ENCODE assay signal across 8 cellular contexts in the genomic region with DNA sequence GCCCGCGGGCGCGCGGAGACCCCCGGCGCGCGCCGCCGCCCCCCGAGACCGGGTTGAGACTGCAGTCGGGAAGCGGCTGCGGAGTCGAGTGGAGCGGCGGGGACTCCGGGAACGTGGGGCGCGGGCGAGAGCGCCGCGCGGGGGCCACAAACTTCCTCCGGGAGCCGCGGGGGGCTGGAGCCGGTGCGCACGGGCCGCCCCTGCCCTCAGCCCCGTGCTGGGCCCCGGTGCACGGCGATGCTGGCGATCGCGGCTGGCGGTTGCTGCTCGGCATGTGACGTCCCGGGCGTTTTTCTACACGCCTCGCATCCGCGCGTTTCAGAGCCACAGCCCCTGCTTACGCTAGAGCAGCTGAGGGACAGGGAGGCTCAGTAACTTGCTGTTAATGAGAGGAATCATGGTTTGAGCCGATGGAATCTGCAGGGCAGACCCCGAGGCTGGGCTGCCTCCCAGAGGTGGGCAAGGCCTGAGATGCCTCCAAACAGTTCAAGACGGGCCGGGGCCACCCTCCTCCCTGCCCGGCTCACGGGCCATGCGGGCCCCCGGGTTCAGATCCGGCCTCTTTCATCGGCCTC. TPM values are rescaled to one million over a fixed set of nuclear protein-coding genes. Genes with fewer than 3 reads are reported as not detected.
DNase-seq lines count a peak whose midpoint lies in the region; ATAC-seq and TF ChIP-seq lines count a peak whose summit lies in the region.

No MANE protein-coding gene starts in this region.

- peaks cover 8% of the 10 kb centered on the region for H3K36me3 ChIP-seq in BLaER1
- no peaks in the 10 kb centered on the region for H3K36me3 ChIP-seq in esophagus (ENCODE audit: control insufficient read depth in 2 of 2, insufficient read depth in 2 of 2, low read length in 1 of 2)
- no peaks in the 10 kb centered on the region for H3K36me3 ChIP-seq in upper lobe of left lung

- intact Hi-C loops in activated CD8-positive, alpha-beta T cell treated with anti-CD3 and anti-CD28 coated beads for 36 hours (cut with micrococcal nuclease), result no loop called here

- peak overlapping the region in 2 of 3 donors; percentile 73 to 78 for H3K27ac Mint-ChIP-seq in IgD-negative memory B cell
- peak overlapping the region; percentile 75 for H3K27ac Mint-ChIP-seq in activated CD8-positive, alpha-beta T cell treated with anti-CD3 and anti-CD28 coated beads for 36 hours
- H3K27ac Mint-ChIP-seq in natural killer cell treated with Interleukin-12 subunit alpha and Interleukin-12 subunit beta and Interleukin-15 and Interleukin-18, amount 100 ng/mL, for 72 hours, result peak overlapping the region in 1 of 2 donors; percentile 41

- H3K27me3 Mint-ChIP-seq in IgD-negative memory B cell, result no peaks in the 10 kb centered on the region
- no peaks in the 10 kb centered on the region for H3K27me3 Mint-ChIP-seq in activated CD8-positive, alpha-beta T cell treated with anti-CD3 and anti-CD28 coated beads for 36 hours
- no peaks in the 10 kb centered on the region for H3K27me3 Mint-ChIP-seq in natural killer cell treated with Interleukin-12 subunit alpha and Interleukin-12 subunit beta and Interleukin-15 and Interleukin-18, amount 100 ng/mL, for 72 hours

- peak; percentile 4 for ATAC-seq in GM21360 (IDR thresholded peaks at IDR 0.05; ENCODE audit: unreplicated experiment)
- peak; percentile 10 for ATAC-seq in activated CD8-positive, alpha-beta T cell treated with anti-CD3 and anti-CD28 coated beads for 36 hours
- peak in 1 of 2 donors; percentile 35 for ATAC-seq in natural killer cell treated with Interleukin-12 subunit alpha and Interleukin-12 subunit beta and Interleukin-15 and Interleukin-18, amount 100 ng/mL, for 72 hours
- peak in 1 of 2 donors; percentile 0 for ATAC-seq in upper lobe of left lung (ENCODE audit: low FRiP score in 2 of 2)

- H3K9me3 ChIP-seq in BLaER1, result no peaks in the 10 kb centered on the region
- H3K9me3 ChIP-seq in esophagus (ENCODE audit: control insufficient read depth in 2 of 2, insufficient read depth in 1 of 2, low read depth in 1 of 2, low read length in 1 of 2), result no peaks in the 10 kb centered on the region
- no peaks in the 10 kb centered on the region for H3K9me3 ChIP-seq in upper lobe of left lung

- H3K9me3 Mint-ChIP-seq in IgD-negative memory B cell, result no peaks in the 10 kb centered on the region
- no peaks in the 10 kb centered on the region for H3K9me3 Mint-ChIP-seq in activated CD8-positive, alpha-beta T cell treated with anti-CD3 and anti-CD28 coated beads for 36 hours
- H3K9me3 Mint-ChIP-seq in natural killer cell treated with Interleukin-12 subunit alpha and Interleukin-12 subunit beta and Interleukin-15 and Interleukin-18, amount 100 ng/mL, for 72 hours, result no peaks in the 10 kb centered on the region

- DNase-seq in activated CD8-positive, alpha-beta T cell treated with anti-CD3 and anti-CD28 coated beads for 36 hours, result peak; percentile 60
- DNase-seq in natural killer cell treated with Interleukin-12 subunit alpha and Interleukin-12 subunit beta and Interleukin-15 and Interleukin-18, amount 100 ng/mL, for 72 hours (ENCODE audit: low spot score), result peak; percentile 62
- DNase-seq in upper lobe of left lung, result peak in 1 of 2 donors; percentile 90
- DNase-seq in NCI-H1694 (lab: John Stamatoyannopoulos, UW), result no peak

- 0 to 1% methylated on average over 50 to 63 of the region's 63 CpGs for WGBS in esophagus, 2 donors
- WGBS in upper lobe of left lung, 2 donors, result 1 to 2% methylated on average over 9 to 12 of the region's 63 CpGs

- CTCF ChIA-PET in activated CD8-positive, alpha-beta T cell treated with anti-CD3 and anti-CD28 coated beads for 36 hours (lab: Charles Lee), result interaction anchor here (0.8 to 1.4 kb wide), 5 partner anchors 10 to 279 kb away, joined by 3 to 6 read pairs (median 4); no protein-coding TSS in a partner anchor

- no peaks in the 10 kb centered on the region for H3K36me3 Mint-ChIP-seq in IgD-negative memory B cell
- H3K36me3 Mint-ChIP-seq in activated CD8-positive, alpha-beta T cell treated with anti-CD3 and anti-CD28 coated beads for 36 hours (ENCODE audit: low read depth), result peaks cover 10% of the 10 kb centered on the region
- H3K36me3 Mint-ChIP-seq in natural killer cell treated with Interleukin-12 subunit alpha and Interleukin-12 subunit beta and Interleukin-15 and Interleukin-18, amount 100 ng/mL, for 72 hours, result no peaks in the 10 kb centered on the region

- peak overlapping the region; percentile 89 to 95 (median 93) for H3K4me3 Mint-ChIP-seq in IgD-negative memory B cell
- H3K4me3 Mint-ChIP-seq in activated CD8-positive, alpha-beta T cell treated with anti-CD3 and anti-CD28 coated beads for 36 hours, result peak overlapping the region; percentile 84
- H3K4me3 Mint-ChIP-seq in natural killer cell treated with Interleukin-12 subunit alpha and Interleukin-12 subunit beta and Interleukin-15 and Interleukin-18, amount 100 ng/mL, for 72 hours, result peak overlapping the region; percentile 88

- no peak for TF ChIP-seq POLR2A in upper lobe of left lung (IDR thresholded peaks at IDR 0.05)

- peaks cover 20 to 28% (median 22%) of the 10 kb centered on the region in 3 donors for H3K4me1 Mint-ChIP-seq in IgD-negative memory B cell
- peaks cover 33% of the 10 kb centered on the region for H3K4me1 Mint-ChIP-seq in activated CD8-positive, alpha-beta T cell treated with anti-CD3 and anti-CD28 coated beads for 36 hours (ENCODE audit: low read depth)
- peaks cover 17 to 19% of the 10 kb centered on the region in 2 donors for H3K4me1 Mint-ChIP-seq in natural killer cell treated with Interleukin-12 subunit alpha and Interleukin-12 subunit beta and Interleukin-15 and Interleukin-18, amount 100 ng/mL, for 72 hours (ENCODE audit: low read depth in 2 of 2)

- no peak for TF ChIP-seq CTCF in activated CD8-positive, alpha-beta T cell treated with anti-CD3 and anti-CD28 coated beads for 36 hours (IDR thresholded peaks at IDR 0.05)
- no peak for TF ChIP-seq CTCF in upper lobe of left lung (IDR thresholded peaks at IDR 0.05)

- H4K20me1 ChIP-seq in BLaER1, result peaks cover 52% of the 10 kb centered on the region

- H3K4me1 ChIP-seq in BLaER1, result peaks cover 54% of the 10 kb centered on the region
- peaks cover 9 to 29% of the 10 kb centered on the region in 2 donors for H3K4me1 ChIP-seq in esophagus (ENCODE audit: control insufficient read depth in 2 of 2, insufficient read depth in 2 of 2, low read length in 1 of 2)
- peaks cover 22 to 50% (median 28%) of the 10 kb centered on the region in 4 donors for H3K4me1 ChIP-seq in upper lobe of left lung

- POLR2A ChIA-PET in activated CD8-positive, alpha-beta T cell treated with anti-CD3 and anti-CD28 coated beads for 36 hours (lab: Charles Lee), result interaction anchor here (0.7 to 2.1 kb wide), 3 partner anchors 8 to 49 kb away, joined by 3 to 8 read pairs (median 5); no protein-coding TSS in a partner anchor

- H3K27ac ChIP-seq in BLaER1 (peak overlapping the region; percentile 95), esophagus (ENCODE audit: low read depth in 2 of 2, low read length in 1 of 2) (peak overlapping the region; percentile 37 to 64), upper lobe of left lung (peak overlapping the region; percentile 21 to 76 (median 48))

- peak overlapping the region; percentile 87 for H3K9ac ChIP-seq in BLaER1

- peak overlapping the region; percentile 99 for H3K4me2 ChIP-seq in BLaER1

- H3K27me3 ChIP-seq in BLaER1 (no peaks in the 10 kb centered on the region), esophagus (ENCODE audit: control insufficient read depth in 1 of 2, insufficient read depth in 2 of 2, low read length in 2 of 2) (no peaks in the 10 kb centered on the region), upper lobe of left lung (no peaks in the 10 kb centered on the region)

- TF ChIP-seq EP300 in upper lobe of left lung (IDR thresholded peaks at IDR 0.05), result no peak

- H3K4me3 ChIP-seq in BLaER1 (peak overlapping the region; percentile 96), esophagus (ENCODE audit: low read depth in 1 of 2, low read length in 2 of 2) (peak overlapping the region; percentile 60 to 84), upper lobe of left lung (peak overlapping the region; percentile 55 to 91 (median 80))

RNA-seq across cellular contexts. Expression of gene TMEM201, which starts 0.5 kb away (rescaled TPM):
- polyA plus RNA-seq in IgD-negative memory B cell (4.2 TPM), esophagus (1 to 10 TPM; 4.7 to 6.0 TPM)
- 10 to 100 TPM; 16.2 to 18.1 TPM for total RNA-seq in activated CD8-positive, alpha-beta T cell treated with anti-CD3 and anti-CD28 coated beads for 36 hours
- 10 to 100 TPM; 16.5 to 51.0 TPM for total RNA-seq in natural killer cell treated with Interleukin-12 subunit alpha and Interleukin-12 subunit beta and Interleukin-15 and Interleukin-18, amount 100 ng/mL, for 72 hours
- 10 to 100 TPM in 2 of 6 donors, 1 to 10 TPM in 4; 6.2 to 12.0 (median 8.1) TPM for total RNA-seq in upper lobe of left lung

RNA-seq across cellular contexts. Expression of gene SLC25A33, which starts 50.0 kb away (rescaled TPM):
- polyA plus RNA-seq in IgD-negative memory B cell (7.5 TPM), esophagus (1 to 10 TPM; 1.9 to 2.6 TPM)
- 1 to 10 TPM; 5.7 to 5.9 TPM for total RNA-seq in activated CD8-positive, alpha-beta T cell treated with anti-CD3 and anti-CD28 coated beads for 36 hours
- 10 to 100 TPM in 1 of 2 donors, 1 to 10 TPM in 1; 7.1 to 13.6 TPM for total RNA-seq in natural killer cell treated with Interleukin-12 subunit alpha and Interleukin-12 subunit beta and Interleukin-15 and Interleukin-18, amount 100 ng/mL, for 72 hours
- total RNA-seq in upper lobe of left lung, result 10 to 100 TPM in 1 of 6 donors, 1 to 10 TPM in 5; 2.1 to 13.2 (median 4.6) TPM
